Comparison of ENCODE assay signal across 1 cellular context in the genomic region with DNA sequence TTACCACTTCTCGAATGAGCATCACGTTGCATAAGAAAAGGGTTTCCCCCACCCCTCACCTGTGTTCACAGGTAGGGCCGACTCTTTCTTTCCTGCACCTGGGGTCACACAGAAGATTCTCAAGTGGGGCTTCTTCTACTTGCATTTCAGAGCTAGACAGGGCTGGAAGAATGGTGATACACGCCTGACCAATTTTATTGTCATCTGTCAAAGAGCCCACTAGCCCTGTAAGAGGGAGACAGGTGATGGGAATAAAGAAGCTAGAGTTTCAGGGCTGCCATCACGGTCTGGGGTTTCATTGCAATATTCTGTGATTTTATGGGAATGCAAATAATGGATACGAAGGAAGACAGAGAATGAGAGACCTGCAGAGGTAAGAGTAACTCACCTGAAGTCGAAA.
TF ChIP-seq lines count a peak whose summit lies in the region.

No MANE protein-coding gene starts in this region.

TF ChIP-seq in GM23338, 12 proteins besides CTCF, POLR2A, EP300 and RAD21 (continued from another document):
- TF ChIP-seq, protein P1, sequence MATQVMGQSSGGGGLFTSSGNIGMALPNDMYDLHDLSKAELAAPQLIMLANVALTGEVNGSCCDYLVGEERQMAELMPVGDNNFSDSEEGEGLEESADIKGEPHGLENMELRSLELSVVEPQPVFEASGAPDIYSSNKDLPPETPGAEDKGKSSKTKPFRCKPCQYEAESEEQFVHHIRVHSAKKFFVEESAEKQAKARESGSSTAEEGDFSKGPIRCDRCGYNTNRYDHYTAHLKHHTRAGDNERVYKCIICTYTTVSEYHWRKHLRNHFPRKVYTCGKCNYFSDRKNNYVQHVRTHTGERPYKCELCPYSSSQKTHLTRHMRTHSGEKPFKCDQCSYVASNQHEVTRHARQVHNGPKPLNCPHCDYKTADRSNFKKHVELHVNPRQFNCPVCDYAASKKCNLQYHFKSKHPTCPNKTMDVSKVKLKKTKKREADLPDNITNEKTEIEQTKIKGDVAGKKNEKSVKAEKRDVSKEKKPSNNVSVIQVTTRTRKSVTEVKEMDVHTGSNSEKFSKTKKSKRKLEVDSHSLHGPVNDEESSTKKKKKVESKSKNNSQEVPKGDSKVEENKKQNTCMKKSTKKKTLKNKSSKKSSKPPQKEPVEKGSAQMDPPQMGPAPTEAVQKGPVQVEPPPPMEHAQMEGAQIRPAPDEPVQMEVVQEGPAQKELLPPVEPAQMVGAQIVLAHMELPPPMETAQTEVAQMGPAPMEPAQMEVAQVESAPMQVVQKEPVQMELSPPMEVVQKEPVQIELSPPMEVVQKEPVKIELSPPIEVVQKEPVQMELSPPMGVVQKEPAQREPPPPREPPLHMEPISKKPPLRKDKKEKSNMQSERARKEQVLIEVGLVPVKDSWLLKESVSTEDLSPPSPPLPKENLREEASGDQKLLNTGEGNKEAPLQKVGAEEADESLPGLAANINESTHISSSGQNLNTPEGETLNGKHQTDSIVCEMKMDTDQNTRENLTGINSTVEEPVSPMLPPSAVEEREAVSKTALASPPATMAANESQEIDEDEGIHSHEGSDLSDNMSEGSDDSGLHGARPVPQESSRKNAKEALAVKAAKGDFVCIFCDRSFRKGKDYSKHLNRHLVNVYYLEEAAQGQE (IDR thresholded peaks at IDR 0.05; ENCODE audit: unreplicated experiment) = no peak
- TF ChIP-seq ZNF331 (CRISPR knock-in tag; IDR thresholded peaks at IDR 0.05; ENCODE audit: low read depth) (no peak), CREB1 (CRISPR knock-in tag; IDR thresholded peaks at IDR 0.05; ENCODE audit: low read depth) (no peak), ZNF114 (CRISPR knock-in tag; IDR thresholded peaks at IDR 0.05) (no peak), JUNB (IDR thresholded peaks at IDR 0.05; ENCODE audit: unreplicated experiment) (no peak), EZH2 (IDR thresholded peaks at IDR 0.05; ENCODE audit: low read depth, unreplicated experiment) (no peak)
- TF ChIP-seq, protein P2, sequence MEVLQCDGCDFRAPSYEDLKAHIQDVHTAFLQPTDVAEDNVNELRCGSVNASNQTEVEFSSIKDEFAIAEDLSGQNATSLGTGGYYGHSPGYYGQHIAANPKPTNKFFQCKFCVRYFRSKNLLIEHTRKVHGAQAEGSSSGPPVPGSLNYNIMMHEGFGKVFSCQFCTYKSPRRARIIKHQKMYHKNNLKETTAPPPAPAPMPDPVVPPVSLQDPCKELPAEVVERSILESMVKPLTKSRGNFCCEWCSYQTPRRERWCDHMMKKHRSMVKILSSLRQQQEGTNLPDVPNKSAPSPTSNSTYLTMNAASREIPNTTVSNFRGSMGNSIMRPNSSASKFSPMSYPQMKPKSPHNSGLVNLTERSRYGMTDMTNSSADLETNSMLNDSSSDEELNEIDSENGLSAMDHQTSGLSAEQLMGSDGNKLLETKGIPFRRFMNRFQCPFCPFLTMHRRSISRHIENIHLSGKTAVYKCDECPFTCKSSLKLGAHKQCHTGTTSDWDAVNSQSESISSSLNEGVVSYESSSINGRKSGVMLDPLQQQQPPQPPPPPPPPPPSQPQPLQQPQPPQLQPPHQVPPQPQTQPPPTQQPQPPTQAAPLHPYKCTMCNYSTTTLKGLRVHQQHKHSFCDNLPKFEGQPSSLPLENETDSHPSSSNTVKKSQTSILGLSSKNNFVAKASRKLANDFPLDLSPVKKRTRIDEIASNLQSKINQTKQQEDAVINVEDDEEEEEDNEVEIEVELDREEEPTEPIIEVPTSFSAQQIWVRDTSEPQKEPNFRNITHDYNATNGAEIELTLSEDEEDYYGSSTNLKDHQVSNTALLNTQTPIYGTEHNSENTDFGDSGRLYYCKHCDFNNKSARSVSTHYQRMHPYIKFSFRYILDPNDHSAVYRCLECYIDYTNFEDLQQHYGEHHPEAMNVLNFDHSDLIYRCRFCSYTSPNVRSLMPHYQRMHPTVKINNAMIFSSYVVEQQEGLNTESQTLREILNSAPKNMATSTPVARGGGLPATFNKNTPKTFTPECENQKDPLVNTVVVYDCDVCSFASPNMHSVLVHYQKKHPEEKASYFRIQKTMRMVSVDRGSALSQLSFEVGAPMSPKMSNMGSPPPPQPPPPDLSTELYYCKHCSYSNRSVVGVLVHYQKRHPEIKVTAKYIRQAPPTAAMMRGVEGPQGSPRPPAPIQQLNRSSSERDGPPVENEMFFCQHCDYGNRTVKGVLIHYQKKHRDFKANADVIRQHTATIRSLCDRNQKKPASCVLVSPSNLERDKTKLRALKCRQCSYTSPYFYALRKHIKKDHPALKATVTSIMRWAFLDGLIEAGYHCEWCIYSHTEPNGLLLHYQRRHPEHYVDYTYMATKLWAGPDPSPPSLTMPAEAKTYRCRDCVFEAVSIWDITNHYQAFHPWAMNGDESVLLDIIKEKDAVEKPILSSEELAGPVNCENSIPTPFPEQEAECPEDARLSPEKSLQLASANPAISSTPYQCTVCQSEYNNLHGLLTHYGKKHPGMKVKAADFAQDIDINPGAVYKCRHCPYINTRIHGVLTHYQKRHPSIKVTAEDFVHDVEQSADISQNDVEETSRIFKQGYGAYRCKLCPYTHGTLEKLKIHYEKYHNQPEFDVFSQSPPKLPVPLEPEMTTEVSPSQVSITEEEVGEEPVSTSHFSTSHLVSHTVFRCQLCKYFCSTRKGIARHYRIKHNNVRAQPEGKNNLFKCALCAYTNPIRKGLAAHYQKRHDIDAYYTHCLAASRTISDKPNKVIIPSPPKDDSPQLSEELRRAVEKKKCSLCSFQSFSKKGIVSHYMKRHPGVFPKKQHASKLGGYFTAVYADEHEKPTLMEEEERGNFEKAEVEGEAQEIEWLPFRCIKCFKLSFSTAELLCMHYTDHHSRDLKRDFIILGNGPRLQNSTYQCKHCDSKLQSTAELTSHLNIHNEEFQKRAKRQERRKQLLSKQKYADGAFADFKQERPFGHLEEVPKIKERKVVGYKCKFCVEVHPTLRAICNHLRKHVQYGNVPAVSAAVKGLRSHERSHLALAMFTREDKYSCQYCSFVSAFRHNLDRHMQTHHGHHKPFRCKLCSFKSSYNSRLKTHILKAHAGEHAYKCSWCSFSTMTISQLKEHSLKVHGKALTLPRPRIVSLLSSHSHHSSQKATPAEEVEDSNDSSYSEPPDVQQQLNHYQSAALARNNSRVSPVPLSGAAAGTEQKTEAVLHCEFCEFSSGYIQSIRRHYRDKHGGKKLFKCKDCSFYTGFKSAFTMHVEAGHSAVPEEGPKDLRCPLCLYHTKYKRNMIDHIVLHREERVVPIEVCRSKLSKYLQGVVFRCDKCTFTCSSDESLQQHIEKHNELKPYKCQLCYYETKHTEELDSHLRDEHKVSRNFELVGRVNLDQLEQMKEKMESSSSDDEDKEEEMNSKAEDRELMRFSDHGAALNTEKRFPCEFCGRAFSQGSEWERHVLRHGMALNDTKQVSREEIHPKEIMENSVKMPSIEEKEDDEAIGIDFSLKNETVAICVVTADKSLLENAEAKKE (CRISPR knock-in tag; IDR thresholded peaks at IDR 0.05) = no peak
